ENCODE assay signal across 11 cellular contexts in the genomic region with DNA sequence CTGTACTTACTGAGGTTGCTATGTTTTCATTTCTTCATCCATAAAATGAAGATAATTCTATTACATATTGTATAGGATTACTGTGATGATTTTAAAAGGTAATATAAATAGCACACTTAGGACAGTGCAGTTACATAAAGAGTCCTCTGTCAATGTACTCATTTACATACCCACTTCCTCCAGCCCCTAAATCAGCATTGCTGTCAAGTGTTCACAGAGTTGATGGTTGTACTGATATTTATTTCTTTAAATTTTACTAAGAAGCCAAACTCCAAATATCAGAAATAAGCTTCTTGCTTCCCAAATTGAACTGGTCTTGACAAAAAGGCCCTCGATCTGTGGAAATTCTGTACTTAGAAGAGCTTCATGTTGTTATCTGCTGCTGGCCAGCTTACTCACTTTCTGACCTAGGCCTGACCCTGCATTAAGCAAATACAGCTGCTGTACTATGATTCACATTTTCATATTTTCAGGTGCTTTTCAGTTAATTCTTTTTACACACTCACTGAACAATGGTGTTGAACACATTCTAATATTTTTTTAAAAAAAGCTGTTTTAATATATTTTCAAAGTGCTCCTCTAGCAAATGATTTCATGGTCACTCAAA.
A peak's percentile ranks its signal among the peaks of the same experiment; 100 is the strongest.
DNase-seq lines count a peak whose midpoint lies in the region; ATAC-seq, FAIRE-seq and TF ChIP-seq lines count a peak whose summit lies in the region.
"Had no signal": no experiment of that assay in that cellular context is flagged by ENCODE, and none has a peak within 500 bp of the region (broad histone marks: within the 10 kb centered on the region; RNA-seq: fewer than 3 reads in every experiment).

No MANE protein-coding gene starts in this region.

- no peak overlapping the region for H3K4me3 Mint-ChIP-seq in activated T-cell treated with anti-CD3 and anti-CD28 coated beads, Interleukin-2, amount 50 U/mL, for 24 hours
- H3K4me3 Mint-ChIP-seq: naive thymus-derived CD8-positive, alpha-beta T cell had no signal

- POLR2A ChIA-PET in A549 (lab: Yijun Ruan, JAX), result no interaction called here

- H3K27ac ChIP-seq in A549 (peak overlapping the region; percentile 19 to 73), brain microvascular endothelial cell (peak overlapping the region; percentile 35), WERI-Rb-1 (no peak overlapping the region)

- H3K9me3 Mint-ChIP-seq in activated T-cell treated with anti-CD3 and anti-CD28 coated beads, Interleukin-2, amount 50 U/mL, for 24 hours, result no peaks in the 10 kb centered on the region
- H3K9me3 Mint-ChIP-seq: naive thymus-derived CD8-positive, alpha-beta T cell had no signal

- H3K4me2 ChIP-seq in A549, result peak overlapping the region; percentile 63

- no peak for TF ChIP-seq POLR2A in A549 (IDR thresholded peaks at IDR 0.05; ENCODE audit: low read length)

- DNase-seq in A549 (ENCODE audit: low read depth in 1 of 2, low spot score in 1 of 2) (peak in 1 of 2 experiments; percentile 44), brain microvascular endothelial cell (peak; percentile 75), WERI-Rb-1 (no peak), NCI-H510A (lab: John Stamatoyannopoulos, UW) (no peak), GOT3 (lab: John Stamatoyannopoulos, UW) (no peak)
- DNase-seq in activated T-cell treated with anti-CD3 and anti-CD28 coated beads, Interleukin-2, amount 50 U/mL, for 24 hours, result no peak
- DNase-seq: activated gamma-delta T cell treated with Interleukin-2 at 50 U/mL for 16 hours; naive thymus-derived CD8-positive, alpha-beta T cell; T-helper 1 cell had no signal

- CTCF ChIA-PET in A549 (lab: Yijun Ruan, JAX), result no interaction called here

- 0% methylated on average over 1 of the region's 1 CpG for WGBS in A549 (ENCODE audit: missing lambda C conversion rate)

- no peak for TF ChIP-seq EP300 in A549 (IDR thresholded peaks at IDR 0.05)

- H3K4me1 ChIP-seq in A549, result peaks cover 29% of the 10 kb centered on the region

- peak; percentile 56 to 57; a peak in 2 of 6 replicates for ATAC-seq in A549
- ATAC-seq in GM19397 (IDR thresholded peaks at IDR 0.05; ENCODE audit: unreplicated experiment), result peak; percentile 89
- ATAC-seq in HG03521 (IDR thresholded peaks at IDR 0.05; ENCODE audit: unreplicated experiment), result peak; percentile 35

- H3K9me3 ChIP-seq in A549 (0 out of 3 replicates have a peak, but pooled peaks cover 5% of the 10 kb centered on the region), WERI-Rb-1 (ENCODE audit: severe bottlenecking) (peaks cover 6% of the 10 kb centered on the region)

- peaks cover 36% of the 10 kb centered on the region for H3K4me1 Mint-ChIP-seq in activated T-cell treated with anti-CD3 and anti-CD28 coated beads, Interleukin-2, amount 50 U/mL, for 24 hours (ENCODE audit: low read depth)

- TF ChIP-seq RAD21 in A549 (conservative IDR thresholded peaks at IDR 0.05 in 1 of 2, IDR thresholded peaks at IDR 0.05 in 1 of 2), result 0 out of 5 replicates have a peak, but pooled peaks of 1 of the 2 experiments have one; percentile 1

- in situ Hi-C loops in brain microvascular endothelial cell (cut with HindIII; ENCODE audit: low pct_ligation_motif_present, low sequenced_read_pairs), result no loop called here

- TF ChIP-seq CTCF in A549 (IDR thresholded peaks at IDR 0.05) (no peak), brain microvascular endothelial cell (IDR thresholded peaks at IDR 0.05; ENCODE audit: low read depth, low read length, missing control alignments) (no peak), WERI-Rb-1 (IDR thresholded peaks at IDR 0.05; ENCODE audit: low read depth, low read length) (no peak)

- no peak for FAIRE-seq in A549 (lab: Jason Lieb, UNC)

- no peak overlapping the region for H3K27ac Mint-ChIP-seq in activated T-cell treated with anti-CD3 and anti-CD28 coated beads, Interleukin-2, amount 50 U/mL, for 24 hours

- no peaks in the 10 kb centered on the region for H3K27me3 Mint-ChIP-seq in activated T-cell treated with anti-CD3 and anti-CD28 coated beads, Interleukin-2, amount 50 U/mL, for 24 hours
- H3K27me3 Mint-ChIP-seq: naive thymus-derived CD8-positive, alpha-beta T cell had no signal

- H3K4me3 ChIP-seq in A549 (no peak overlapping the region), brain microvascular endothelial cell (ENCODE audit: low read depth, low read length) (no peak overlapping the region), WERI-Rb-1 (ENCODE audit: low read depth, low read length) (no peak overlapping the region)

- H3K27me3 ChIP-seq in brain microvascular endothelial cell (replicated peaks) (no peaks in the 10 kb centered on the region), WERI-Rb-1 (ENCODE audit: insufficient read depth, low read depth, severe bottlenecking) (no peaks in the 10 kb centered on the region)

- no peaks in the 10 kb centered on the region for H3K36me3 Mint-ChIP-seq in activated T-cell treated with anti-CD3 and anti-CD28 coated beads, Interleukin-2, amount 50 U/mL, for 24 hours (ENCODE audit: low read depth)
- H3K36me3 Mint-ChIP-seq: naive thymus-derived CD8-positive, alpha-beta T cell had no signal

- H3K36me3 ChIP-seq in brain microvascular endothelial cell (replicated peaks), result no peaks in the 10 kb centered on the region
- H3K36me3 ChIP-seq in WERI-Rb-1, result no peaks in the 10 kb centered on the region

TF ChIP-seq in A549, 52 proteins besides CTCF, POLR2A, EP300 and RAD21:
- TF ChIP-seq ZSCAN20 (CRISPR knock-in tag; IDR thresholded peaks at IDR 0.05), result no peak
- no peak for TF ChIP-seq ESRRA (IDR thresholded peaks at IDR 0.05; ENCODE audit: borderline replicate concordance, low read length)
- no peak for TF ChIP-seq MYC (IDR thresholded peaks at IDR 0.05; ENCODE audit: borderline replicate concordance, low read length)
- TF ChIP-seq MAFK (IDR thresholded peaks at IDR 0.05; ENCODE audit: partially characterized antibody), result no peak
- TF ChIP-seq RFX5 (IDR thresholded peaks at IDR 0.05), result no peak
- no peak for TF ChIP-seq FOSB (CRISPR knock-in tag; IDR thresholded peaks at IDR 0.05)
- TF ChIP-seq EHMT2 (IDR thresholded peaks at IDR 0.05; ENCODE audit: low read depth), result no peak
- no peak for TF ChIP-seq HOXB13 (CRISPR knock-in tag; IDR thresholded peaks at IDR 0.05; ENCODE audit: low read depth)
- TF ChIP-seq HOXA7 (CRISPR knock-in tag; IDR thresholded peaks at IDR 0.05), result no peak
- peak; percentile 22; the same call in 1 of the 2 replicates for TF ChIP-seq GATA3 (IDR thresholded peaks at IDR 0.05; ENCODE audit: borderline replicate concordance)
- no peak for TF ChIP-seq CBX8 (IDR thresholded peaks at IDR 0.05)
- TF ChIP-seq ZNF302 (CRISPR knock-in tag; IDR thresholded peaks at IDR 0.05), result no peak
- TF ChIP-seq FOXS1 (CRISPR knock-in tag; IDR thresholded peaks at IDR 0.05), result no peak
- TF ChIP-seq HEYL (CRISPR knock-in tag; IDR thresholded peaks at IDR 0.05), result no peak
- TF ChIP-seq, protein P1, sequence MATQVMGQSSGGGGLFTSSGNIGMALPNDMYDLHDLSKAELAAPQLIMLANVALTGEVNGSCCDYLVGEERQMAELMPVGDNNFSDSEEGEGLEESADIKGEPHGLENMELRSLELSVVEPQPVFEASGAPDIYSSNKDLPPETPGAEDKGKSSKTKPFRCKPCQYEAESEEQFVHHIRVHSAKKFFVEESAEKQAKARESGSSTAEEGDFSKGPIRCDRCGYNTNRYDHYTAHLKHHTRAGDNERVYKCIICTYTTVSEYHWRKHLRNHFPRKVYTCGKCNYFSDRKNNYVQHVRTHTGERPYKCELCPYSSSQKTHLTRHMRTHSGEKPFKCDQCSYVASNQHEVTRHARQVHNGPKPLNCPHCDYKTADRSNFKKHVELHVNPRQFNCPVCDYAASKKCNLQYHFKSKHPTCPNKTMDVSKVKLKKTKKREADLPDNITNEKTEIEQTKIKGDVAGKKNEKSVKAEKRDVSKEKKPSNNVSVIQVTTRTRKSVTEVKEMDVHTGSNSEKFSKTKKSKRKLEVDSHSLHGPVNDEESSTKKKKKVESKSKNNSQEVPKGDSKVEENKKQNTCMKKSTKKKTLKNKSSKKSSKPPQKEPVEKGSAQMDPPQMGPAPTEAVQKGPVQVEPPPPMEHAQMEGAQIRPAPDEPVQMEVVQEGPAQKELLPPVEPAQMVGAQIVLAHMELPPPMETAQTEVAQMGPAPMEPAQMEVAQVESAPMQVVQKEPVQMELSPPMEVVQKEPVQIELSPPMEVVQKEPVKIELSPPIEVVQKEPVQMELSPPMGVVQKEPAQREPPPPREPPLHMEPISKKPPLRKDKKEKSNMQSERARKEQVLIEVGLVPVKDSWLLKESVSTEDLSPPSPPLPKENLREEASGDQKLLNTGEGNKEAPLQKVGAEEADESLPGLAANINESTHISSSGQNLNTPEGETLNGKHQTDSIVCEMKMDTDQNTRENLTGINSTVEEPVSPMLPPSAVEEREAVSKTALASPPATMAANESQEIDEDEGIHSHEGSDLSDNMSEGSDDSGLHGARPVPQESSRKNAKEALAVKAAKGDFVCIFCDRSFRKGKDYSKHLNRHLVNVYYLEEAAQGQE (IDR thresholded peaks at IDR 0.05), result no peak
- TF ChIP-seq, protein P2, sequence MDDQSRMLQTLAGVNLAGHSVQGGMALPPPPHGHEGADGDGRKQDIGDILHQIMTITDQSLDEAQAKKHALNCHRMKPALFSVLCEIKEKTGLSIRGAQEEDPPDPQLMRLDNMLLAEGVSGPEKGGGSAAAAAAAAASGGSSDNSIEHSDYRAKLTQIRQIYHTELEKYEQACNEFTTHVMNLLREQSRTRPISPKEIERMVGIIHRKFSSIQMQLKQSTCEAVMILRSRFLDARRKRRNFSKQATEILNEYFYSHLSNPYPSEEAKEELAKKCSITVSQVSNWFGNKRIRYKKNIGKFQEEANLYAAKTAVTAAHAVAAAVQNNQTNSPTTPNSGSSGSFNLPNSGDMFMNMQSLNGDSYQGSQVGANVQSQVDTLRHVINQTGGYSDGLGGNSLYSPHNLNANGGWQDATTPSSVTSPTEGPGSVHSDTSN (IDR thresholded peaks at IDR 0.05), result 0 out of 2 replicates have a peak, but pooled peaks have one; percentile 49
- TF ChIP-seq RARB (CRISPR knock-in tag; IDR thresholded peaks at IDR 0.05), result no peak
- TF ChIP-seq FOSL2 (IDR thresholded peaks at IDR 0.05), result no peak
- TF ChIP-seq FOSL2 (CRISPR knock-in tag; IDR thresholded peaks at IDR 0.05), result peak; percentile 45; the same call in 1 of the 2 replicates
- peak; percentile 40 for TF ChIP-seq JUNB (IDR thresholded peaks at IDR 0.05)
- TF ChIP-seq PHF8 (IDR thresholded peaks at IDR 0.05; ENCODE audit: borderline replicate concordance, low read depth), result no peak

Comparison
In these comparisons a context has a peak if more than half of its experiments do, and no peak if none do; other contexts are left out.
1. ATAC-seq: peak in every context shown above with its lines; median percentile 89 in GM19397; 56 in A549; 35 in HG03521.